In the genomic region with DNA sequence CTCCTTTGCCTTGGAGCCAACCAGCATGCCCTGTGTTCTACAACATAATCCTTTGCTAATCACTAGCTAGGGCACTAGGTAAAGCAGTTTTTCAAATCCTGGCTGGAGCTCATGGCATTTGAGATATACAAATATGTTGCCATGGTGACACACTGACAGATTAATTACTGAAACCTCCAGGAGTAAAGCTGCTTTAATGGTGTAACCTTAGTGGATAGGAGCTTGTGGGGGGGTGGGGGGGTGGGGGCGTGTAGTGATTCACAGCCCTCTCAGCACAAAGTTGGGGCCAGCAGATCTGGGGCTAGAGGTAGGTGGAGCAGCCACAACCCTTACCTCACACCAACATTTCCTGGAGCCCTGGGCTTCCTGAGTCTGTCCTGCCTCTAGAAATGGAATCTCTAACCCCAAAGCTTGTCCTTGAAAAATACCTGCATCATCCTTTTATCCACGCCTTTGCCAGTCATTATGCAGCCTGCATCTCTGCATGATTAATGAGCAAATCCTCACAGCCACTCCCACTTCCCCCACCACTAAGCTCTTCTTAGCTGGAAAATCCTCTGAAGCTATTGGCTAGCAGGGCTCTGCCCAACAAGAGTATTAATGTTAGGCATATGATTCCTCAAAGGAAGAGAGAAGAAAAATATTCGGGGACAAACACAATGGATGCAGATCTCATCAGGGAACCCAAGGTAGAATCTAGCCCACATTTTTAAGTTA, we compare ENCODE assay signal across 16 cellular contexts. TPM values are rescaled to one million over a fixed set of nuclear protein-coding genes. Genes with fewer than 3 reads are reported as not detected.
DNase-seq lines count a peak whose midpoint lies in the region; ATAC-seq and TF ChIP-seq lines count a peak whose summit lies in the region.
"Had no signal": no experiment of that assay in that cellular context is flagged by ENCODE, and none has a peak within 500 bp of the region (broad histone marks: within the 10 kb centered on the region; RNA-seq: fewer than 3 reads in every experiment).

No MANE protein-coding gene starts in this region.

- no peak overlapping the region for H3K4me3 ChIP-seq in prostate gland
- H3K4me3 ChIP-seq: lung, smooth muscle cell had no signal

- H3K4me1 ChIP-seq in prostate gland (replicated peaks) = no peaks in the 10 kb centered on the region

- TF ChIP-seq CTCF in HFFc6 (IDR thresholded peaks at IDR 0.05) (no peak), GM20000 (IDR thresholded peaks at IDR 0.05; ENCODE audit: extremely low read depth, missing control alignments) (no peak), prostate gland (IDR thresholded peaks at IDR 0.05) (no peak)

- no peak overlapping the region for H3K4me3 Mint-ChIP-seq in HFFc6
- H3K4me3 Mint-ChIP-seq: activated B cell treated with CpG ODN at 0.5 μM for 24 hours; CD4-positive, CD25-positive, alpha-beta regulatory T cell had no signal

- peaks cover 6% of the 10 kb centered on the region for H3K4me1 Mint-ChIP-seq in HFFc6 (ENCODE audit: low read depth)
- H3K4me1 Mint-ChIP-seq: CD4-positive, CD25-positive, alpha-beta regulatory T cell had no signal

- H3K9me3 ChIP-seq in prostate gland = no peaks in the 10 kb centered on the region

- no peak for TF ChIP-seq POLR2A in prostate gland (IDR thresholded peaks at IDR 0.05)

- H3K36me3 ChIP-seq in prostate gland = no peaks in the 10 kb centered on the region

- ATAC-seq in GM18867 (IDR thresholded peaks at IDR 0.05; ENCODE audit: unreplicated experiment) = no peak
- ATAC-seq: HCT116 had no signal

- H3K27me3 Mint-ChIP-seq in HFFc6 (ENCODE audit: insufficient read depth) = no peaks in the 10 kb centered on the region
- H3K27me3 Mint-ChIP-seq: CD4-positive, CD25-positive, alpha-beta regulatory T cell had no signal

- peaks cover 7% of the 10 kb centered on the region for H3K36me3 Mint-ChIP-seq in HFFc6 (ENCODE audit: low read depth)
- H3K36me3 Mint-ChIP-seq: CD4-positive, CD25-positive, alpha-beta regulatory T cell had no signal

- H3K9me3 Mint-ChIP-seq in HFFc6 = peaks cover 5% of the 10 kb centered on the region; the same call in 1 of the 2 replicates
- H3K9me3 Mint-ChIP-seq: activated B cell treated with CpG ODN at 0.5 μM for 24 hours had no signal

- H3K27ac ChIP-seq in prostate gland = no peak overlapping the region

- DNase-seq in EH (ENCODE audit: low read depth) = peak; percentile 50
- DNase-seq in HFFc6 = peak; percentile 81
- DNase-seq in NCI-H82 (lab: John Stamatoyannopoulos, UW) = peak; percentile 100
- DNase-seq in fibroblast of peridontal ligament (ENCODE audit: extremely low read depth) = peak; percentile 23
- DNase-seq in GM20000 (ENCODE audit: low spot score) = no peak
- DNase-seq in Kasumi-1 (lab: John Stamatoyannopoulos, UW) = no peak
- DNase-seq in prostate gland (ENCODE audit: low spot score) = no peak
- DNase-seq: activated B cell treated with CpG ODN at 0.5 μM for 24 hours; activated T-cell treated with anti-CD3 and anti-CD28 coated beads, Interleukin-2, amount 50 U/mL, for 1 hour; amniotic stem cell; CD4-positive, CD25-positive, alpha-beta regulatory T cell; substantia nigra had no signal

- H3K27me3 ChIP-seq in prostate gland (replicated peaks; ENCODE audit: insufficient read depth) = no peaks in the 10 kb centered on the region

- intact Hi-C loops in prostate gland (cut with DNase I) = no loop called here

- WGBS in prostate gland = 60% methylated on average over 3 of the region's 3 CpGs

- peak overlapping the region; percentile 78 for H3K27ac Mint-ChIP-seq in HFFc6
- H3K27ac Mint-ChIP-seq: activated B cell treated with CpG ODN at 0.5 μM for 24 hours had no signal

RNA-seq across cellular contexts. Expression of gene PRNP, which starts 49.0 kb away (rescaled TPM):
- total RNA-seq in HFFc6 (2021; fragmentation: NEBNext Ultra II Directional; extraction: Animal tissue kit (Norgen Biotek cat#: 25700)) = 100 to 1,000 TPM; 378 to 900 (median 434) TPM
- 100 to 1,000 TPM; 115 to 269 TPM for total RNA-seq in prostate gland

Comparison
In these comparisons a context has a peak if more than half of its experiments do, and no peak if none do; other contexts are left out.
1. DNase-seq: peak in EH (single experiment), HFFc6 (single experiment), NCI-H82 (single experiment) and fibroblast of peridontal ligament (single experiment); none in GM20000 (single experiment), Kasumi-1 (0 of 2) and prostate gland (single experiment).